Comparison of ENCODE assay signal across 1 cellular context in genomic region chr9:121185178-121185745, GRCh38.
TF ChIP-seq lines count a peak whose summit lies in the region.

No MANE protein-coding gene starts in this region.

TF ChIP-seq in K562, 482 proteins besides CTCF, POLR2A, EP300 and RAD21 (continued from another document):
- TF ChIP-seq, protein P1, sequence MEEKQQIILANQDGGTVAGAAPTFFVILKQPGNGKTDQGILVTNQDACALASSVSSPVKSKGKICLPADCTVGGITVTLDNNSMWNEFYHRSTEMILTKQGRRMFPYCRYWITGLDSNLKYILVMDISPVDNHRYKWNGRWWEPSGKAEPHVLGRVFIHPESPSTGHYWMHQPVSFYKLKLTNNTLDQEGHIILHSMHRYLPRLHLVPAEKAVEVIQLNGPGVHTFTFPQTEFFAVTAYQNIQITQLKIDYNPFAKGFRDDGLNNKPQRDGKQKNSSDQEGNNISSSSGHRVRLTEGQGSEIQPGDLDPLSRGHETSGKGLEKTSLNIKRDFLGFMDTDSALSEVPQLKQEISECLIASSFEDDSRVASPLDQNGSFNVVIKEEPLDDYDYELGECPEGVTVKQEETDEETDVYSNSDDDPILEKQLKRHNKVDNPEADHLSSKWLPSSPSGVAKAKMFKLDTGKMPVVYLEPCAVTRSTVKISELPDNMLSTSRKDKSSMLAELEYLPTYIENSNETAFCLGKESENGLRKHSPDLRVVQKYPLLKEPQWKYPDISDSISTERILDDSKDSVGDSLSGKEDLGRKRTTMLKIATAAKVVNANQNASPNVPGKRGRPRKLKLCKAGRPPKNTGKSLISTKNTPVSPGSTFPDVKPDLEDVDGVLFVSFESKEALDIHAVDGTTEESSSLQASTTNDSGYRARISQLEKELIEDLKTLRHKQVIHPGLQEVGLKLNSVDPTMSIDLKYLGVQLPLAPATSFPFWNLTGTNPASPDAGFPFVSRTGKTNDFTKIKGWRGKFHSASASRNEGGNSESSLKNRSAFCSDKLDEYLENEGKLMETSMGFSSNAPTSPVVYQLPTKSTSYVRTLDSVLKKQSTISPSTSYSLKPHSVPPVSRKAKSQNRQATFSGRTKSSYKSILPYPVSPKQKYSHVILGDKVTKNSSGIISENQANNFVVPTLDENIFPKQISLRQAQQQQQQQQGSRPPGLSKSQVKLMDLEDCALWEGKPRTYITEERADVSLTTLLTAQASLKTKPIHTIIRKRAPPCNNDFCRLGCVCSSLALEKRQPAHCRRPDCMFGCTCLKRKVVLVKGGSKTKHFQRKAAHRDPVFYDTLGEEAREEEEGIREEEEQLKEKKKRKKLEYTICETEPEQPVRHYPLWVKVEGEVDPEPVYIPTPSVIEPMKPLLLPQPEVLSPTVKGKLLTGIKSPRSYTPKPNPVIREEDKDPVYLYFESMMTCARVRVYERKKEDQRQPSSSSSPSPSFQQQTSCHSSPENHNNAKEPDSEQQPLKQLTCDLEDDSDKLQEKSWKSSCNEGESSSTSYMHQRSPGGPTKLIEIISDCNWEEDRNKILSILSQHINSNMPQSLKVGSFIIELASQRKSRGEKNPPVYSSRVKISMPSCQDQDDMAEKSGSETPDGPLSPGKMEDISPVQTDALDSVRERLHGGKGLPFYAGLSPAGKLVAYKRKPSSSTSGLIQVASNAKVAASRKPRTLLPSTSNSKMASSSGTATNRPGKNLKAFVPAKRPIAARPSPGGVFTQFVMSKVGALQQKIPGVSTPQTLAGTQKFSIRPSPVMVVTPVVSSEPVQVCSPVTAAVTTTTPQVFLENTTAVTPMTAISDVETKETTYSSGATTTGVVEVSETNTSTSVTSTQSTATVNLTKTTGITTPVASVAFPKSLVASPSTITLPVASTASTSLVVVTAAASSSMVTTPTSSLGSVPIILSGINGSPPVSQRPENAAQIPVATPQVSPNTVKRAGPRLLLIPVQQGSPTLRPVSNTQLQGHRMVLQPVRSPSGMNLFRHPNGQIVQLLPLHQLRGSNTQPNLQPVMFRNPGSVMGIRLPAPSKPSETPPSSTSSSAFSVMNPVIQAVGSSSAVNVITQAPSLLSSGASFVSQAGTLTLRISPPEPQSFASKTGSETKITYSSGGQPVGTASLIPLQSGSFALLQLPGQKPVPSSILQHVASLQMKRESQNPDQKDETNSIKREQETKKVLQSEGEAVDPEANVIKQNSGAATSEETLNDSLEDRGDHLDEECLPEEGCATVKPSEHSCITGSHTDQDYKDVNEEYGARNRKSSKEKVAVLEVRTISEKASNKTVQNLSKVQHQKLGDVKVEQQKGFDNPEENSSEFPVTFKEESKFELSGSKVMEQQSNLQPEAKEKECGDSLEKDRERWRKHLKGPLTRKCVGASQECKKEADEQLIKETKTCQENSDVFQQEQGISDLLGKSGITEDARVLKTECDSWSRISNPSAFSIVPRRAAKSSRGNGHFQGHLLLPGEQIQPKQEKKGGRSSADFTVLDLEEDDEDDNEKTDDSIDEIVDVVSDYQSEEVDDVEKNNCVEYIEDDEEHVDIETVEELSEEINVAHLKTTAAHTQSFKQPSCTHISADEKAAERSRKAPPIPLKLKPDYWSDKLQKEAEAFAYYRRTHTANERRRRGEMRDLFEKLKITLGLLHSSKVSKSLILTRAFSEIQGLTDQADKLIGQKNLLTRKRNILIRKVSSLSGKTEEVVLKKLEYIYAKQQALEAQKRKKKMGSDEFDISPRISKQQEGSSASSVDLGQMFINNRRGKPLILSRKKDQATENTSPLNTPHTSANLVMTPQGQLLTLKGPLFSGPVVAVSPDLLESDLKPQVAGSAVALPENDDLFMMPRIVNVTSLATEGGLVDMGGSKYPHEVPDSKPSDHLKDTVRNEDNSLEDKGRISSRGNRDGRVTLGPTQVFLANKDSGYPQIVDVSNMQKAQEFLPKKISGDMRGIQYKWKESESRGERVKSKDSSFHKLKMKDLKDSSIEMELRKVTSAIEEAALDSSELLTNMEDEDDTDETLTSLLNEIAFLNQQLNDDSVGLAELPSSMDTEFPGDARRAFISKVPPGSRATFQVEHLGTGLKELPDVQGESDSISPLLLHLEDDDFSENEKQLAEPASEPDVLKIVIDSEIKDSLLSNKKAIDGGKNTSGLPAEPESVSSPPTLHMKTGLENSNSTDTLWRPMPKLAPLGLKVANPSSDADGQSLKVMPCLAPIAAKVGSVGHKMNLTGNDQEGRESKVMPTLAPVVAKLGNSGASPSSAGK (IDR thresholded peaks at IDR 0.05): no peak
- TF ChIP-seq RFX7 (CRISPR knock-in tag; IDR thresholded peaks at IDR 0.05): no peak
